Comparison of ENCODE assay signal across 26 cellular contexts in the genomic region with DNA sequence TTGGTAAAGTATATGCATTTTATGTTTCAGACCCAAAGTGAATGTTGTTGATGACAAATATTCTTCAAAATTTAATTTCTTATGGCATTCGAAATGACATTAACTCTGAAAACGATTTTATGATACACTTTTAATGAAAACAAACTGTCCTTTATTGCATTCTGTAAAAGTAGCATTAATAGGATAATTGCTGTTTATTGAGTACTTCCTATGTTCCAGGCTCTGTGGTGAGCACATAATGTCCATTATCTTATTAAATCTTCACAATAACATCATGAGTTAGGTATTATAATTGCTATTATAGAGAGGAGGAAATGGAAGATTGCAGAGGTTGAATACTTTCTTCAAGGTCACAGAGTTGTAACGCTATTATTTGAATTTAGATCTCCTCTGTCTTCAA.
"Had no signal": no experiment of that assay in that cellular context is flagged by ENCODE, and none has a peak within 500 bp of the region (broad histone marks: within the 10 kb centered on the region; RNA-seq: fewer than 3 reads in every experiment).

No MANE protein-coding gene starts in this region.

- DNase-seq: stimulated activated CD4-positive, alpha-beta T cell treated with anti-CD3 and anti-CD28 coated beads, Interleukin-2, amount 100 ng/mL, for 48 hours; stimulated activated CD4-positive, alpha-beta T cell treated with anti-CD3 and anti-CD28 coated beads, Interleukin-4, amount 100 ng/mL, for 1 hour; stimulated activated CD4-positive, alpha-beta T cell treated with anti-CD3 and anti-CD28 coated beads, Interleukin-4, amount 100 ng/mL, for 24 hours; stimulated activated CD4-positive, alpha-beta T cell treated with anti-CD3 and anti-CD28 coated beads, Interleukin-4, amount 100 ng/mL, for 4 hours; stimulated activated CD8-positive, alpha-beta memory T cell treated with anti-CD3 and anti-CD28 coated beads, Interleukin-4, amount 100 ng/mL, for 48 hours; stimulated activated naive B cell treated with anti-CD40 and anti-IgM and Interleukin-4, amounts not matched to agents 10 μg/mL and 1 μg/mL and 100 μg/mL, for 72 hours; stimulated activated naive CD4-positive, alpha-beta T cell; stimulated activated naive CD4-positive, alpha-beta T cell treated with Interleukin-2 at 50 U/mL for 16 hours; stimulated activated naive CD8-positive, alpha-beta T cell treated with anti-CD3 and anti-CD28 coated beads, Interleukin-15, amount 100 ng/mL, for 72 hours; stimulated activated naive CD8-positive, alpha-beta T cell treated with anti-CD3 and anti-CD28 coated beads, Interleukin-15, Interleukin-2, amounts not matched to agents 100 U/mL and 50 U/mL, for 24 hours; stomach; substantia nigra; testis; thyroid gland; tibial artery; transverse colon; trophoblast cell; upper lobe of left lung; upper lobe of right lung; uterus had no signal

- H3K4me3 ChIP-seq: stomach, suprapubic skin, testis, thoracic aorta, thyroid gland, tibial artery, tibial nerve, transverse colon, upper lobe of left lung, upper lobe of right lung, uterus, vagina had no signal

- H3K9me3 ChIP-seq: stomach, suprapubic skin, testis, thoracic aorta, thyroid gland, tibial artery, tibial nerve, transverse colon, upper lobe of left lung, upper lobe of right lung, uterus, vagina had no signal

- H3K27ac ChIP-seq: stomach, suprapubic skin, testis, thoracic aorta, thyroid gland, tibial artery, tibial nerve, transverse colon, upper lobe of left lung, upper lobe of right lung, uterus, vagina had no signal

- H3K36me3 ChIP-seq: stomach, suprapubic skin, thoracic aorta, thyroid gland, tibial artery, tibial nerve, transverse colon, upper lobe of left lung, upper lobe of right lung, uterus, vagina had no signal

- H3K4me1 ChIP-seq: stomach, suprapubic skin, testis, thyroid gland, tibial artery, transverse colon, upper lobe of left lung, upper lobe of right lung, uterus, vagina had no signal

- H3K27me3 ChIP-seq: stomach, suprapubic skin, testis, thyroid gland, tibial artery, tibial nerve, transverse colon, upper lobe of left lung, upper lobe of right lung, uterus, vagina had no signal

- ATAC-seq: stimulated activated effector memory CD8-positive, alpha-beta T cell treated with anti-CD3 and anti-CD28 coated beads, Interleukin-12 subunit alpha, Interleukin-12 subunit beta, amount 100 ng/mL, for 72 hours; stimulated activated memory B cell treated with anti-CD40 and anti-IgM and Interleukin-4, amounts not matched to agents 10 μg/mL and 1 μg/mL and 100 μg/mL, for 72 hours; stimulated activated naive B cell treated with anti-CD40 and anti-IgM and Interleukin-4, amounts not matched to agents 10 μg/mL and 1 μg/mL and 100 μg/mL, for 72 hours; stimulated activated naive CD8-positive, alpha-beta T cell treated with anti-CD3 and anti-CD28 coated beads, Interleukin-15, amount 100 ng/mL, for 72 hours; stimulated activated naive CD8-positive, alpha-beta T cell treated with anti-CD3 and anti-CD28 coated beads, Interleukin-15, Interleukin-2, amounts not matched to agents 100 U/mL and 50 U/mL, for 24 hours; upper lobe of right lung had no signal
